ENCODE assay signal across 20 cellular contexts in the genomic region with DNA sequence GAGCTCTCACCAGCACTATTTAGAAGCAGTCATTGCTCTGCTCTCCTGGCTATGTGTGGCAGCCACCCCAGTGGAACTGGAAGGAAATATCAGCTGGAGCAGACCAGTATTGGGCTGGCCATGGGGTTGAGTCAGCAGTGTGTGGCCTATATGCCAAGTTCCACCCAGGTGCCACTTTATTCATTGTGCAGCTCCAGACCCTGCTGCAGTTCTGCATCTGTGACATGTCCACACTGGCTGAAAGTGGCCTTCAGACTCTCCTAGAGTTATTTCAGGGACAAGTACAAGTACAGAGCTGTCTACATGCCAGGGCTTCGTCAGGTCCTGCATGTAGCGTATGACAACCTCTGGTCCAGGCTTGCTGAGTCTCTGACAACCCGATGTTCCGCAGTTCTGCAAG. TPM values are rescaled to one million over a fixed set of nuclear protein-coding genes. Genes with fewer than 3 reads are reported as not detected.
DNase-seq lines count a peak whose midpoint lies in the region; ATAC-seq and TF ChIP-seq lines count a peak whose summit lies in the region.
"Had no signal": no experiment of that assay in that cellular context is flagged by ENCODE, and none has a peak within 500 bp of the region (broad histone marks: within the 10 kb centered on the region; RNA-seq: fewer than 3 reads in every experiment).

No MANE protein-coding gene starts in this region.

- peak overlapping the region in 10 of 11 experiments; percentile 28 to 93 (median 78); a peak in 19 of 22 replicates for H3K4me2 ChIP-seq in BLaER1 treated with 17β-estradiol and CSF1 and Interleukin-3, amounts not matched to agents 10 nM and 100 nM
- H3K4me2 ChIP-seq: SK-N-SH had no signal

- 88 to 89% (median 88%) methylated on average over 4 of the region's 4 CpGs for WGBS in ovary, 3 donors

- H3K4me3 Mint-ChIP-seq in stimulated activated effector memory CD8-positive, alpha-beta T cell treated with anti-CD3 and anti-CD28 coated beads, Interleukin-12 subunit alpha, Interleukin-12 subunit beta, amount 100 ng/mL, for 72 hours = no peak overlapping the region
- H3K4me3 Mint-ChIP-seq: activated naive CD8-positive, alpha-beta T cell treated with anti-CD3 and anti-CD28 coated beads, Interleukin-2, amount 10 ng/mL, durations not matched to agents 7 days and 5 days; activated T-helper 17 cell treated with anti-CD3 and anti-CD28 coated beads, Interleukin-2, amount 50 U/mL, for 72 hours; brain; dendritic cell treated with granulocyte-macrophage colony-stimulating factor and Interleukin-4, amounts not matched to agents 40 ng/mL and 50 ng/mL, for 4 days; natural killer cell treated with Interleukin-12 subunit alpha and Interleukin-12 subunit beta and Interleukin-15 and Interleukin-18, amount 100 ng/mL, for 72 hours had no signal

- H4K20me1 ChIP-seq in BLaER1 treated with 17β-estradiol and CSF1 and Interleukin-3, amounts not matched to agents 10 nM and 100 nM = peaks cover 9 to 50% (median 35%) of the 10 kb centered on the region in 11 experiments; a peak in 18 of 22 replicates

- H3K4me3 ChIP-seq in BLaER1 treated with 17β-estradiol and CSF1 and Interleukin-3, amounts not matched to agents 10 nM and 100 nM = no peak overlapping the region
- no peak overlapping the region for H3K4me3 ChIP-seq in ovary
- H3K4me3 ChIP-seq: gastroesophageal sphincter had no signal

- peaks cover 0 to 22% (median 9%) of the 10 kb centered on the region in 11 experiments; a peak in 10 of 22 replicates for H3K9me3 ChIP-seq in BLaER1 treated with 17β-estradiol and CSF1 and Interleukin-3, amounts not matched to agents 10 nM and 100 nM (replicated peaks in 1 of 11)
- H3K9me3 ChIP-seq in ovary = no peaks in the 10 kb centered on the region
- H3K9me3 ChIP-seq: gastroesophageal sphincter, SK-N-SH had no signal

- ATAC-seq in left cardiac atrium = peak; percentile 73
- ATAC-seq in stimulated activated effector memory CD8-positive, alpha-beta T cell treated with anti-CD3 and anti-CD28 coated beads, Interleukin-12 subunit alpha, Interleukin-12 subunit beta, amount 100 ng/mL, for 72 hours = no peak
- no peak for ATAC-seq in HG02588 (IDR thresholded peaks at IDR 0.05; ENCODE audit: unreplicated experiment)
- ATAC-seq in HG03342 (IDR thresholded peaks at IDR 0.05; ENCODE audit: unreplicated experiment) = no peak
- ATAC-seq: activated T-helper 17 cell treated with anti-CD3 and anti-CD28 coated beads, Interleukin-2, amount 50 U/mL, for 72 hours; gastroesophageal sphincter; natural killer cell treated with Interleukin-12 subunit alpha and Interleukin-12 subunit beta and Interleukin-15 and Interleukin-18, amount 100 ng/mL, for 72 hours; stimulated activated naive CD8-positive, alpha-beta T cell treated with anti-CD3 and anti-CD28 coated beads, Interleukin-15, Interleukin-2, amounts not matched to agents 100 U/mL and 50 U/mL, for 24 hours had no signal

- intact Hi-C loops in left cardiac atrium (cut with DNase I) = no loop called here
- intact Hi-C loops in ovary (cut with DNase I) = no loop called here

- H3K4me1 Mint-ChIP-seq in stimulated activated effector memory CD8-positive, alpha-beta T cell treated with anti-CD3 and anti-CD28 coated beads, Interleukin-12 subunit alpha, Interleukin-12 subunit beta, amount 100 ng/mL, for 72 hours = peaks cover 15% of the 10 kb centered on the region

- no peak for TF ChIP-seq EP300 in ovary (IDR thresholded peaks at IDR 0.05)

- no peak overlapping the region for H3K27ac ChIP-seq in BLaER1 treated with 17β-estradiol and CSF1 and Interleukin-3, amounts not matched to agents 10 nM and 100 nM
- H3K27ac ChIP-seq in ovary = no peak overlapping the region
- H3K27ac ChIP-seq: gastroesophageal sphincter had no signal

- H3K36me3 Mint-ChIP-seq in stimulated activated effector memory CD8-positive, alpha-beta T cell treated with anti-CD3 and anti-CD28 coated beads, Interleukin-12 subunit alpha, Interleukin-12 subunit beta, amount 100 ng/mL, for 72 hours = peaks cover 86% of the 10 kb centered on the region

- H3K9ac ChIP-seq in BLaER1 treated with 17β-estradiol and CSF1 and Interleukin-3, amounts not matched to agents 10 nM and 100 nM = peak overlapping the region in 1 of 11 experiments; percentile 4; a peak in 1 of 22 replicates
- H3K9ac ChIP-seq: SK-N-SH had no signal

- no peaks in the 10 kb centered on the region for H3K9me3 Mint-ChIP-seq in stimulated activated effector memory CD8-positive, alpha-beta T cell treated with anti-CD3 and anti-CD28 coated beads, Interleukin-12 subunit alpha, Interleukin-12 subunit beta, amount 100 ng/mL, for 72 hours
- H3K9me3 Mint-ChIP-seq: activated naive CD8-positive, alpha-beta T cell treated with anti-CD3 and anti-CD28 coated beads, Interleukin-2, amount 10 ng/mL, durations not matched to agents 7 days and 5 days; activated T-helper 17 cell treated with anti-CD3 and anti-CD28 coated beads, Interleukin-2, amount 50 U/mL, for 72 hours; dendritic cell treated with granulocyte-macrophage colony-stimulating factor and Interleukin-4, amounts not matched to agents 40 ng/mL and 50 ng/mL, for 4 days; memory B cell; natural killer cell treated with Interleukin-12 subunit alpha and Interleukin-12 subunit beta and Interleukin-15 and Interleukin-18, amount 100 ng/mL, for 72 hours had no signal

- no peaks in the 10 kb centered on the region for H3K27me3 ChIP-seq in BLaER1 treated with 17β-estradiol and CSF1 and Interleukin-3, amounts not matched to agents 10 nM and 100 nM
- no peaks in the 10 kb centered on the region for H3K27me3 ChIP-seq in ovary
- H3K27me3 ChIP-seq: gastroesophageal sphincter had no signal

- no peak for TF ChIP-seq CTCF in ovary (IDR thresholded peaks at IDR 0.05)

- peaks cover 47 to 84% (median 62%) of the 10 kb centered on the region in 11 experiments for H3K36me3 ChIP-seq in BLaER1 treated with 17β-estradiol and CSF1 and Interleukin-3, amounts not matched to agents 10 nM and 100 nM
- no peaks in the 10 kb centered on the region for H3K36me3 ChIP-seq in ovary

- no peak for TF ChIP-seq POLR2A in ovary (IDR thresholded peaks at IDR 0.05)

- H3K4me1 ChIP-seq in BLaER1 treated with 17β-estradiol and CSF1 and Interleukin-3, amounts not matched to agents 10 nM and 100 nM = peaks cover 34 to 83% (median 77%) of the 10 kb centered on the region in 10 experiments
- peaks cover 12% of the 10 kb centered on the region for H3K4me1 ChIP-seq in ovary (ENCODE audit: insufficient read depth)

- H3K27ac Mint-ChIP-seq in stimulated activated effector memory CD8-positive, alpha-beta T cell treated with anti-CD3 and anti-CD28 coated beads, Interleukin-12 subunit alpha, Interleukin-12 subunit beta, amount 100 ng/mL, for 72 hours = no peak overlapping the region
- H3K27ac Mint-ChIP-seq: activated naive CD8-positive, alpha-beta T cell treated with anti-CD3 and anti-CD28 coated beads, Interleukin-2, amount 10 ng/mL, durations not matched to agents 7 days and 5 days; activated T-helper 17 cell treated with anti-CD3 and anti-CD28 coated beads, Interleukin-2, amount 50 U/mL, for 72 hours; brain; dendritic cell treated with granulocyte-macrophage colony-stimulating factor and Interleukin-4, amounts not matched to agents 40 ng/mL and 50 ng/mL, for 4 days; natural killer cell treated with Interleukin-12 subunit alpha and Interleukin-12 subunit beta and Interleukin-15 and Interleukin-18, amount 100 ng/mL, for 72 hours had no signal

- peak; percentile 68 for DNase-seq in RPMI8226
- DNase-seq in left cardiac atrium = no peak
- DNase-seq in renal cortical epithelial cell (ENCODE audit: low read depth) = peak; percentile 40
- no peak for DNase-seq in stimulated activated effector memory CD8-positive, alpha-beta T cell treated with anti-CD3 and anti-CD28 coated beads, Interleukin-12 subunit alpha, Interleukin-12 subunit beta, amount 100 ng/mL, for 72 hours (ENCODE audit: low spot score in 2 of 2)
- no peak for DNase-seq in ovary
- DNase-seq: activated CD4-positive, CD25-positive, alpha-beta regulatory T cell treated with anti-CD3 and anti-CD28 coated beads, Interleukin-2, amount 50 U/mL, for 72 hours; activated naive CD8-positive, alpha-beta T cell treated with anti-CD3 and anti-CD28 coated beads, Interleukin-2, amount 10 ng/mL, durations not matched to agents 7 days and 5 days; Karpas-422; retina; SK-N-SH; stimulated activated naive CD8-positive, alpha-beta T cell treated with anti-CD3 and anti-CD28 coated beads, Interleukin-15, Interleukin-2, amounts not matched to agents 100 U/mL and 50 U/mL, for 24 hours had no signal

RNA-seq across cellular contexts. Expression of a gene that starts 55.2 kb away (rescaled TPM):
- total RNA-seq in left cardiac atrium (10 to 100 TPM; 35.1 to 38.1 TPM), renal cortical epithelial cell (13.0 and 57.3 TPM in 2 replicates), ovary (10 to 100 TPM; 26.3 to 68.0 (median 50.2) TPM)
- polyA plus RNA-seq in ovary = 10 to 100 TPM; 15.7 to 25.1 TPM

Comparison
In these comparisons a context has a peak if more than half of its experiments do, and no peak if none do; other contexts are left out.
1. DNase-seq: peak in RPMI8226 (single experiment) and renal cortical epithelial cell (single experiment); none in left cardiac atrium (single experiment), stimulated activated effector memory CD8-positive, alpha-beta T cell treated with anti-CD3 and anti-CD28 coated beads, Interleukin-12 subunit alpha, Interleukin-12 subunit beta, amount 100 ng/mL, for 72 hours (0 of 2) and ovary (0 of 5).
2. ATAC-seq: peak in left cardiac atrium (2 of 2); none in stimulated activated effector memory CD8-positive, alpha-beta T cell treated with anti-CD3 and anti-CD28 coated beads, Interleukin-12 subunit alpha, Interleukin-12 subunit beta, amount 100 ng/mL, for 72 hours (single experiment), HG02588 (single experiment) and HG03342 (single experiment).